In the genomic region with DNA sequence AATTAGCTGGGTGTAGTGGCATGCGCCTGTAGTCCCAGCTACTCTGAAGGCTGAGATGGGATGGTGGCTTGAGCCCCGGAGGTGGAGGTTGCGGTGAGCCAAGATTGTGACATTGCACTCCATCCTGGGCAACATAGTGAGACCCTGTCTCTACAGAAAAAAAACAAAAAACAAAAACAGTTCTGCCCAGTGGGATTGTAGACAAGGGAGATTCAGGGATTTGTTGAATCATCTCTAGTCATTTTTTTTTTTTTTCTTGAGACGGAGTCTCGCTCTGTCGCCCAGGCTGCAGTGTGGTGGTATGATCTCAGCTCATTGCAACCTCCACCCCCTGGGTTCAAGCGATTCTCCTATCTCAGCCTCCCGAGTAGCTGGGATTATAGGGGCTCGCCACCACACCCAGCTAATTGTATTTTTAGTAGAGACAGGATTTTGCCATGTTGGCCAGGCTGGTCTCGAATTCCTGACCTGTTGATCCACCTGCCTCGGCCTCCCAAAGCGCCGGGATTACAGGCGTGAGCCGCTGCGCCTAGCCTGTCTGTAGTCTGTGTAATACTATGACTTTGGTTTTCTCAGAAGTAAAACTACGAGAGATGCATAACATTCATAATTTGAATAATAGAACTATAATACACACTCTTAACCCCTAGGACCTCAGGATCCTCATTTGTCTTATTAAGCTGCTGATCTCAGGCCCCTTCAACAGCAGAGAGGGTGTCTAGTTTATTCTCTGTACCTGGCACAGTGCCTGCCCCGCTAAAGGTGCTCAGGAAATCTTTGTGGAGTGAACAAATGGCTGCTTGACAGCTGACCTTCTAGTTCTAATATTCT, we compare ENCODE assay signal across 1 cellular context.
TF ChIP-seq lines count a peak whose summit lies in the region.

No MANE protein-coding gene starts in this region.

TF ChIP-seq in GM23338, 12 proteins besides CTCF, POLR2A, EP300 and RAD21 (continued from another document):
- TF ChIP-seq, protein P1, sequence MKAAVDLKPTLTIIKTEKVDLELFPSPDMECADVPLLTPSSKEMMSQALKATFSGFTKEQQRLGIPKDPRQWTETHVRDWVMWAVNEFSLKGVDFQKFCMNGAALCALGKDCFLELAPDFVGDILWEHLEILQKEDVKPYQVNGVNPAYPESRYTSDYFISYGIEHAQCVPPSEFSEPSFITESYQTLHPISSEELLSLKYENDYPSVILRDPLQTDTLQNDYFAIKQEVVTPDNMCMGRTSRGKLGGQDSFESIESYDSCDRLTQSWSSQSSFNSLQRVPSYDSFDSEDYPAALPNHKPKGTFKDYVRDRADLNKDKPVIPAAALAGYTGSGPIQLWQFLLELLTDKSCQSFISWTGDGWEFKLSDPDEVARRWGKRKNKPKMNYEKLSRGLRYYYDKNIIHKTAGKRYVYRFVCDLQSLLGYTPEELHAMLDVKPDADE (IDR thresholded peaks at IDR 0.05) = no peak
- TF ChIP-seq JUNB (IDR thresholded peaks at IDR 0.05; ENCODE audit: unreplicated experiment) (no peak), ZNF331 (CRISPR knock-in tag; IDR thresholded peaks at IDR 0.05; ENCODE audit: low read depth) (no peak), NANOG (IDR thresholded peaks at IDR 0.05; ENCODE audit: borderline replicate concordance) (no peak), EZH2 (IDR thresholded peaks at IDR 0.05; ENCODE audit: low read depth, unreplicated experiment) (no peak), EZH2phosphoT487 (IDR thresholded peaks at IDR 0.05; ENCODE audit: unreplicated experiment) (no peak), POLR2AphosphoS5 (IDR thresholded peaks at IDR 0.05; ENCODE audit: low read depth) (no peak)
- TF ChIP-seq, protein P2, sequence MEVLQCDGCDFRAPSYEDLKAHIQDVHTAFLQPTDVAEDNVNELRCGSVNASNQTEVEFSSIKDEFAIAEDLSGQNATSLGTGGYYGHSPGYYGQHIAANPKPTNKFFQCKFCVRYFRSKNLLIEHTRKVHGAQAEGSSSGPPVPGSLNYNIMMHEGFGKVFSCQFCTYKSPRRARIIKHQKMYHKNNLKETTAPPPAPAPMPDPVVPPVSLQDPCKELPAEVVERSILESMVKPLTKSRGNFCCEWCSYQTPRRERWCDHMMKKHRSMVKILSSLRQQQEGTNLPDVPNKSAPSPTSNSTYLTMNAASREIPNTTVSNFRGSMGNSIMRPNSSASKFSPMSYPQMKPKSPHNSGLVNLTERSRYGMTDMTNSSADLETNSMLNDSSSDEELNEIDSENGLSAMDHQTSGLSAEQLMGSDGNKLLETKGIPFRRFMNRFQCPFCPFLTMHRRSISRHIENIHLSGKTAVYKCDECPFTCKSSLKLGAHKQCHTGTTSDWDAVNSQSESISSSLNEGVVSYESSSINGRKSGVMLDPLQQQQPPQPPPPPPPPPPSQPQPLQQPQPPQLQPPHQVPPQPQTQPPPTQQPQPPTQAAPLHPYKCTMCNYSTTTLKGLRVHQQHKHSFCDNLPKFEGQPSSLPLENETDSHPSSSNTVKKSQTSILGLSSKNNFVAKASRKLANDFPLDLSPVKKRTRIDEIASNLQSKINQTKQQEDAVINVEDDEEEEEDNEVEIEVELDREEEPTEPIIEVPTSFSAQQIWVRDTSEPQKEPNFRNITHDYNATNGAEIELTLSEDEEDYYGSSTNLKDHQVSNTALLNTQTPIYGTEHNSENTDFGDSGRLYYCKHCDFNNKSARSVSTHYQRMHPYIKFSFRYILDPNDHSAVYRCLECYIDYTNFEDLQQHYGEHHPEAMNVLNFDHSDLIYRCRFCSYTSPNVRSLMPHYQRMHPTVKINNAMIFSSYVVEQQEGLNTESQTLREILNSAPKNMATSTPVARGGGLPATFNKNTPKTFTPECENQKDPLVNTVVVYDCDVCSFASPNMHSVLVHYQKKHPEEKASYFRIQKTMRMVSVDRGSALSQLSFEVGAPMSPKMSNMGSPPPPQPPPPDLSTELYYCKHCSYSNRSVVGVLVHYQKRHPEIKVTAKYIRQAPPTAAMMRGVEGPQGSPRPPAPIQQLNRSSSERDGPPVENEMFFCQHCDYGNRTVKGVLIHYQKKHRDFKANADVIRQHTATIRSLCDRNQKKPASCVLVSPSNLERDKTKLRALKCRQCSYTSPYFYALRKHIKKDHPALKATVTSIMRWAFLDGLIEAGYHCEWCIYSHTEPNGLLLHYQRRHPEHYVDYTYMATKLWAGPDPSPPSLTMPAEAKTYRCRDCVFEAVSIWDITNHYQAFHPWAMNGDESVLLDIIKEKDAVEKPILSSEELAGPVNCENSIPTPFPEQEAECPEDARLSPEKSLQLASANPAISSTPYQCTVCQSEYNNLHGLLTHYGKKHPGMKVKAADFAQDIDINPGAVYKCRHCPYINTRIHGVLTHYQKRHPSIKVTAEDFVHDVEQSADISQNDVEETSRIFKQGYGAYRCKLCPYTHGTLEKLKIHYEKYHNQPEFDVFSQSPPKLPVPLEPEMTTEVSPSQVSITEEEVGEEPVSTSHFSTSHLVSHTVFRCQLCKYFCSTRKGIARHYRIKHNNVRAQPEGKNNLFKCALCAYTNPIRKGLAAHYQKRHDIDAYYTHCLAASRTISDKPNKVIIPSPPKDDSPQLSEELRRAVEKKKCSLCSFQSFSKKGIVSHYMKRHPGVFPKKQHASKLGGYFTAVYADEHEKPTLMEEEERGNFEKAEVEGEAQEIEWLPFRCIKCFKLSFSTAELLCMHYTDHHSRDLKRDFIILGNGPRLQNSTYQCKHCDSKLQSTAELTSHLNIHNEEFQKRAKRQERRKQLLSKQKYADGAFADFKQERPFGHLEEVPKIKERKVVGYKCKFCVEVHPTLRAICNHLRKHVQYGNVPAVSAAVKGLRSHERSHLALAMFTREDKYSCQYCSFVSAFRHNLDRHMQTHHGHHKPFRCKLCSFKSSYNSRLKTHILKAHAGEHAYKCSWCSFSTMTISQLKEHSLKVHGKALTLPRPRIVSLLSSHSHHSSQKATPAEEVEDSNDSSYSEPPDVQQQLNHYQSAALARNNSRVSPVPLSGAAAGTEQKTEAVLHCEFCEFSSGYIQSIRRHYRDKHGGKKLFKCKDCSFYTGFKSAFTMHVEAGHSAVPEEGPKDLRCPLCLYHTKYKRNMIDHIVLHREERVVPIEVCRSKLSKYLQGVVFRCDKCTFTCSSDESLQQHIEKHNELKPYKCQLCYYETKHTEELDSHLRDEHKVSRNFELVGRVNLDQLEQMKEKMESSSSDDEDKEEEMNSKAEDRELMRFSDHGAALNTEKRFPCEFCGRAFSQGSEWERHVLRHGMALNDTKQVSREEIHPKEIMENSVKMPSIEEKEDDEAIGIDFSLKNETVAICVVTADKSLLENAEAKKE (CRISPR knock-in tag; IDR thresholded peaks at IDR 0.05) = no peak
